In the genomic region with DNA sequence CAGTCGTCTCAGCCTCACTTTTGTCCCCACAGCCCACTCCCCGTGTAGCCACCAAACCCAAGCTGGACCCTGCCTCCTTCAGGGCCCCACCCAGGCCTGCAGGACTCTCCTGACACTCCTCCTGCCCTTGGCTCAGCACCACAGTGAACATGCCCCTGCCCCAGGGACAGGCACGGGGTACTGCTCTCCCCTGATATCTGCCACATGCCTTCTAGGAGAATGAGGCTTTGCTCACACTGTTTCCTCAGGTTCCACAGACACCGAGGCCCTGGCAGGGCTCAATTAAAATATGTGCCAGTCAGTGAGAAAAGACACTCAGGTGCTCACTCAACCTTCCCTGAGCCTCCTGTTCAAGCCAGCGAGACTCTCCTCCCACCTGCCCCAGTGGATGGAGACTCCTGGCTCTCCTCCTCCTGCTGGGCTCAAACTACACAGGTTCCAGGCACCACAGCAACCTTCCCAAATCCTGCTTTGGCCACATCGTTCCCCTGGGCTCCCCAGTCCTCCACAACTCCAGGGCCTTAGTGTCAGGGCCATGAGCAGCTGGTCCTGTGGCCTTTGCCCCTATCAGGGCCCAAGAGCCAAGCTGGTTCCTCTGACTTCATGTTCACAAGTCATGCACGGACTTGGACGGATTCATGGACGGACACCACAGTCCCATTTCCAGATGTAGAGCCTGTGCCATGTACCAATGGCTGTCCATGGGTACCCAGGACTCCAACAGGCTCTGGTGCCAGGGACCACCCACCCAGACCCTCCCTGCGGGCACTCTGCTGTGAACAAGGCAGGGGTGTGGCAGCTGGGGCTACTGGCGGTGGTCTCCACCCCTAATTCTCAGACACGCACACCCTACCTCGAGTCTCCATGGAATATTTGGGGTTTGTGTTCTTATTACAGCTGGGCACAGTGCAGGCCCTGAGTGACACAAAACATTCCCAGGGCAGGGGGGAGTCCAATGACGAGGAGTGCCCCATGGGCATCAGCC, we compare ENCODE assay signal across 17 cellular contexts. TPM values are rescaled to one million over a fixed set of nuclear protein-coding genes. Genes with fewer than 3 reads are reported as not detected.
A peak's percentile ranks its signal among the peaks of the same experiment; 100 is the strongest.
DNase-seq lines count a peak whose midpoint lies in the region; ATAC-seq and TF ChIP-seq lines count a peak whose summit lies in the region.
"Had no signal": no experiment of that assay in that cellular context is flagged by ENCODE, and none has a peak within 500 bp of the region (broad histone marks: within the 10 kb centered on the region; RNA-seq: fewer than 3 reads in every experiment).

No MANE protein-coding gene starts in this region.

- H3K27ac Mint-ChIP-seq in T-helper 17 cell (peak overlapping the region; percentile 76), type B pancreatic cell (peak overlapping the region; percentile 63)
- H3K27ac Mint-ChIP-seq: activated CD4-positive, alpha-beta T cell treated with anti-CD3 and anti-CD28 coated beads, Interleukin-2, amount 10 ng/mL, durations not matched to agents 24 days and 14 days had no signal

- peak overlapping the region in 1 of 2 experiments; percentile 27 for H3K14ac ChIP-seq in mesenchymal stem cell (ENCODE audit: low read length in 2 of 2)

- no peaks in the 10 kb centered on the region for H3K9me3 Mint-ChIP-seq in type B pancreatic cell
- H3K9me3 Mint-ChIP-seq: activated CD4-positive, alpha-beta T cell treated with anti-CD3 and anti-CD28 coated beads, Interleukin-2, amount 10 ng/mL, durations not matched to agents 24 days and 14 days had no signal

- intact Hi-C loops in left ventricle myocardium inferior (cut with micrococcal nuclease): no loop called here
- intact Hi-C loops in left cardiac atrium (cut with DNase I): loop anchor here (2.0 to 5.0 kb wide), 2 partner anchors 63 to 64 kb away; no protein-coding TSS in a partner anchor
- intact Hi-C loops in psoas muscle (cut with DNase I): loop anchor here (2.0 kb wide), 2 partner anchors 61 to 63 kb away; no protein-coding TSS in a partner anchor

- peaks cover 29% of the 10 kb centered on the region for H3K4me1 Mint-ChIP-seq in T-helper 17 cell
- peaks cover 20% of the 10 kb centered on the region for H3K4me1 Mint-ChIP-seq in type B pancreatic cell (ENCODE audit: unreplicated experiment)

- H2BK120ac ChIP-seq in mesenchymal stem cell (ENCODE audit: low read depth, low read length): no peak overlapping the region

- H3K4me1 ChIP-seq in left ventricle myocardium inferior: peaks cover 82% of the 10 kb centered on the region
- peaks cover 21% of the 10 kb centered on the region for H3K4me1 ChIP-seq in mesenchymal stem cell (ENCODE audit: control insufficient read depth, insufficient read depth, low read depth, low read length)
- peaks cover 4% of the 10 kb centered on the region for H3K4me1 ChIP-seq in psoas muscle

- no peak overlapping the region for H3K9ac ChIP-seq in mesenchymal stem cell (ENCODE audit: low read length)

- H2AK5ac ChIP-seq in mesenchymal stem cell (ENCODE audit: low read length, severe bottlenecking): no peak overlapping the region

- DNase-seq in left ventricle myocardium inferior (no peak), left cardiac atrium (no peak), T-helper 17 cell (no peak), mesenchymal stem cell (no peak), type B pancreatic cell (ENCODE audit: extremely low spot score, unreplicated experiment) (peak; percentile 49), psoas muscle (no peak), epidermal melanocyte (ENCODE audit: insufficient read length, low spot score) (no peak)
- DNase-seq: activated CD4-positive, alpha-beta T cell treated with anti-CD3 and anti-CD28 coated beads, Interleukin-2, amount 10 ng/mL, durations not matched to agents 24 days and 14 days; activated gamma-delta T cell treated with Interleukin-2 at 50 U/mL for 16 hours; NCI-H1092; NCI-H2171 treated with DMSO at 0.1 percent for 48 hours; SHP77 treated with DMSO at 0.1 percent for 48 hours; small intestine; stomach; T-helper 9 cell had no signal

- no peak overlapping the region for H2BK5ac ChIP-seq in mesenchymal stem cell (ENCODE audit: low read depth, low read length, poor library complexity, severe bottlenecking)

- TF ChIP-seq CTCF in left ventricle myocardium inferior (IDR thresholded peaks at IDR 0.05; ENCODE audit: borderline replicate concordance) (no peak), type B pancreatic cell (conservative IDR thresholded peaks at IDR 0.05) (no peak), psoas muscle (IDR thresholded peaks at IDR 0.05) (no peak)

- ATAC-seq in left cardiac atrium: no peak
- no peak for ATAC-seq in T-helper 17 cell
- no peak for ATAC-seq in psoas muscle
- ATAC-seq in HG03442 (IDR thresholded peaks at IDR 0.05; ENCODE audit: unreplicated experiment): no peak

- no peak overlapping the region for H2BK15ac ChIP-seq in mesenchymal stem cell (ENCODE audit: low read depth, poor library complexity, severe bottlenecking)

- H3K27ac ChIP-seq in left ventricle myocardium inferior (replicated peaks) (peak overlapping the region; percentile 59), mesenchymal stem cell (ENCODE audit: low read length, poor library complexity, severe bottlenecking) (no peak overlapping the region), psoas muscle (no peak overlapping the region)
- H3K27ac ChIP-seq: stomach had no signal

- peak overlapping the region; percentile 50 for H4K8ac ChIP-seq in mesenchymal stem cell (ENCODE audit: low read length)

- no peak overlapping the region for H2AFZ ChIP-seq in mesenchymal stem cell (ENCODE audit: low read depth, low read length)

- 97% methylated on average over 12 of the region's 14 CpGs for WGBS in mesenchymal stem cell
- 83 to 91% (median 85%) methylated on average over 14 of the region's 14 CpGs for WGBS in psoas muscle, 3 donors

- H3K4me3 Mint-ChIP-seq in T-helper 17 cell: no peak overlapping the region
- H3K4me3 Mint-ChIP-seq in type B pancreatic cell: no peak overlapping the region
- H3K4me3 Mint-ChIP-seq: activated CD4-positive, alpha-beta T cell treated with anti-CD3 and anti-CD28 coated beads, Interleukin-2, amount 10 ng/mL, durations not matched to agents 24 days and 14 days had no signal

- H3K79me1 ChIP-seq in mesenchymal stem cell (replicated peaks; ENCODE audit: low read length, poor library complexity, severe bottlenecking): peaks cover 63% of the 10 kb centered on the region

- no peaks in the 10 kb centered on the region for H3K27me3 Mint-ChIP-seq in T-helper 17 cell
- no peaks in the 10 kb centered on the region for H3K27me3 Mint-ChIP-seq in type B pancreatic cell
- H3K27me3 Mint-ChIP-seq: activated CD4-positive, alpha-beta T cell treated with anti-CD3 and anti-CD28 coated beads, Interleukin-2, amount 10 ng/mL, durations not matched to agents 24 days and 14 days had no signal

- H3K27me3 ChIP-seq in left ventricle myocardium inferior (ENCODE audit: low read depth): no peaks in the 10 kb centered on the region
- H3K27me3 ChIP-seq in mesenchymal stem cell (ENCODE audit: control insufficient read depth in 1 of 2, insufficient read depth in 1 of 2, low read length in 2 of 2): no peaks in the 10 kb centered on the region
- H3K27me3 ChIP-seq in psoas muscle (ENCODE audit: insufficient read depth in 3 of 3, low read length in 2 of 3): no peaks in the 10 kb centered on the region
- H3K27me3 ChIP-seq: heart right ventricle, stomach had no signal

- no peaks in the 10 kb centered on the region for H3K9me3 ChIP-seq in left ventricle myocardium inferior (replicated peaks)
- H3K9me3 ChIP-seq in T-helper 17 cell (ENCODE audit: control insufficient read depth, low read length, poor library complexity, severe bottlenecking): no peaks in the 10 kb centered on the region
- no peaks in the 10 kb centered on the region for H3K9me3 ChIP-seq in mesenchymal stem cell (ENCODE audit: control insufficient read depth, low read length)
- no peaks in the 10 kb centered on the region for H3K9me3 ChIP-seq in psoas muscle
- H3K9me3 ChIP-seq: heart right ventricle, stomach had no signal

- H3K4ac ChIP-seq in mesenchymal stem cell (ENCODE audit: low read depth in 1 of 2, low read length in 2 of 2): no peak overlapping the region

- H3K36me3 Mint-ChIP-seq in T-helper 17 cell (ENCODE audit: low read depth) (peaks cover 3% of the 10 kb centered on the region), type B pancreatic cell (peaks cover 19% of the 10 kb centered on the region)

- H4K91ac ChIP-seq in mesenchymal stem cell (ENCODE audit: low read length): peak overlapping the region; percentile 62

- H3K18ac ChIP-seq in mesenchymal stem cell (ENCODE audit: low read depth in 1 of 2, low read length in 2 of 2): no peak overlapping the region

- peak overlapping the region; percentile 32 to 62 for H2BK12ac ChIP-seq in mesenchymal stem cell (ENCODE audit: low read length in 2 of 2)

- no peak overlapping the region for H3K4me2 ChIP-seq in mesenchymal stem cell (ENCODE audit: low read length, poor library complexity, severe bottlenecking)

- H3K23ac ChIP-seq in mesenchymal stem cell (ENCODE audit: low read length in 2 of 2): no peak overlapping the region

- peaks cover 12% of the 10 kb centered on the region for H3K36me3 ChIP-seq in left ventricle myocardium inferior
- H3K36me3 ChIP-seq in mesenchymal stem cell (ENCODE audit: control insufficient read depth in 1 of 2, insufficient read depth in 2 of 2, low read depth in 1 of 2, low read length in 2 of 2): peaks cover 45 to 59% of the 10 kb centered on the region in 2 experiments
- H3K36me3 ChIP-seq in psoas muscle (ENCODE audit: insufficient read depth in 1 of 2, low read depth in 1 of 2): peaks cover 0 to 16% of the 10 kb centered on the region in 2 donors

- H3K4me3 ChIP-seq in left ventricle myocardium inferior: no peak overlapping the region
- H3K4me3 ChIP-seq in mesenchymal stem cell (ENCODE audit: insufficient read depth in 1 of 2, low read depth in 1 of 2, low read length in 2 of 2): no peak overlapping the region
- H3K4me3 ChIP-seq in psoas muscle: no peak overlapping the region
- H3K4me3 ChIP-seq: heart right ventricle, stomach had no signal

RNA-seq across cellular contexts. Expression of a gene that starts 36.6 kb away (rescaled TPM):
- 37.3 TPM for total RNA-seq in left ventricle myocardium inferior
- 10 to 100 TPM; 31.0 to 36.6 TPM for total RNA-seq in left cardiac atrium
- total RNA-seq in T-helper 17 cell: 10 to 100 TPM; 22.9 to 34.0 TPM
- polyA plus RNA-seq in mesenchymal stem cell (2013, experiment 1 of 2): 20.1 TPM
- polyA plus RNA-seq in mesenchymal stem cell (2013, experiment 2 of 2): 19.2 TPM
- 26.8 and 28.6 TPM in 2 replicates for total RNA-seq in type B pancreatic cell (ENCODE audit: low replicate concordance)
- total RNA-seq in psoas muscle: 10 to 100 TPM; 21.6 to 32.1 (median 26.0) TPM
- 10 to 100 TPM; 22.4 to 44.4 (median 43.6) TPM for polyA plus RNA-seq in psoas muscle

RNA-seq across cellular contexts. Expression of a gene that starts 58.1 kb away (rescaled TPM):
- total RNA-seq in left ventricle myocardium inferior (7.3 TPM), left cardiac atrium (10 to 100 TPM in 1 of 2 donors, 1 to 10 TPM in 1; 6.1 to 19.6 TPM), T-helper 17 cell (1 to 10 TPM; 6.3 to 7.1 TPM), type B pancreatic cell (ENCODE audit: low replicate concordance) (8.1 and 11.6 TPM in 2 replicates), psoas muscle (1 to 10 TPM; 3.9 to 9.9 (median 8.0) TPM)
- 4.5 TPM for polyA plus RNA-seq in mesenchymal stem cell (2013, experiment 1 of 2)
- 4.7 TPM for polyA plus RNA-seq in mesenchymal stem cell (2013, experiment 2 of 2)
- polyA plus RNA-seq in psoas muscle: 10 to 100 TPM in 1 of 3 donors, 1 to 10 TPM in 2; 4.9 to 10.5 (median 9.9) TPM
